In the genomic region with DNA sequence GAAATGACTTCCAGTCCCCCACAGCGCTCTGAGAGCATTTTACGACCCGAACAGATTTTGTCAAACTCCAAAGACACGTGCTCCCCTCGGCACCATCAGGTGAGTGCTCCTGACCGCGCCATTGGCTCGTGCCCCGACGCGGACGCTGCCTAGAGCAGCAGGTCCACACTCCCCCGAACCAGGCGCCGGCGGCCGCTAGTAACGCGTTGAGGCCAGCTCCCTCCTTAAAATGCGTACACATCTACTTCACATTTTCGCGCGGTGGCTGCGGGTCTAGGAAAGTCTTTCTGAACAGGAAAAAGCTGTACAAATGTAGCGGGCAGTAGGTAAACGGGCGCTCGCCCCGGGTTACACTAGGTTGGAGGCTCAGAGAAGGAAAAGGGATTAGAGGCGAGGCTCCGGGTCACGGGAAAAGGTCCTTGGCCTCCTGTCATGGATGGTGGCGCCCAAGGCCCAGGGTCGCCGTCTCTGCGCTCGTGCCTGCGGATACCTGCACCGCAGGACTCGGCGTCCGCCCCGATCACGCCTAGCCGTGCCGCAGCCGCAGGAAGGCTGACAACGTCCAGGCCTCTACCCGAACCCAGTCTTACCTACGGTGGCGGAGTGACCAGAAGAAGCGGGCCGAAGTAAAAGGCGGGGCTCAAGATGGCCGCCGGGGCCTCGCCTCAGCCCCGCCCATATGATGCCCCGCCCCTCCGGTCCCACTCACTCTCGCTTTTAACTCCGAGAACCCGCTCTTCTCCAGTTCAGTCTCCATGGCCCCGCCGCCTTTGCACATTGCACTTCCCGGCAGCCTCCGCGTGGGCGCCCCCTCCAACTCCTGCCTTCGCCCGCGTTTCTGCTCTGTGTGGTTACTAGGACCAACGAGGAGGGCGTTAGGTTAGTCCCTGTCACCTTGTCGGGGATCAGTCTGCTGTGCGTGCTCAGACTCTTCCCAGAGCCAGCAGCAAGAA, we compare ENCODE assay signal across 1 cellular context.
A peak's percentile ranks its signal among the peaks of the same experiment; 100 is the strongest.
TF ChIP-seq lines count a peak whose summit lies in the region.

A gene with protein sequence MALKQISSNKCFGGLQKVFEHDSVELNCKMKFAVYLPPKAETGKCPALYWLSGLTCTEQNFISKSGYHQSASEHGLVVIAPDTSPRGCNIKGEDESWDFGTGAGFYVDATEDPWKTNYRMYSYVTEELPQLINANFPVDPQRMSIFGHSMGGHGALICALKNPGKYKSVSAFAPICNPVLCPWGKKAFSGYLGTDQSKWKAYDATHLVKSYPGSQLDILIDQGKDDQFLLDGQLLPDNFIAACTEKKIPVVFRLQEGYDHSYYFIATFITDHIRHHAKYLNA (minus strand): TSS at position 647 of the 953 bp plus-strand sequence. CDS start 5,748 bp downstream, outside the sequence.

TF ChIP-seq in HEK293, 187 proteins besides CTCF, POLR2A, EP300 and RAD21 (continued from another document):
- TF ChIP-seq, protein P1, sequence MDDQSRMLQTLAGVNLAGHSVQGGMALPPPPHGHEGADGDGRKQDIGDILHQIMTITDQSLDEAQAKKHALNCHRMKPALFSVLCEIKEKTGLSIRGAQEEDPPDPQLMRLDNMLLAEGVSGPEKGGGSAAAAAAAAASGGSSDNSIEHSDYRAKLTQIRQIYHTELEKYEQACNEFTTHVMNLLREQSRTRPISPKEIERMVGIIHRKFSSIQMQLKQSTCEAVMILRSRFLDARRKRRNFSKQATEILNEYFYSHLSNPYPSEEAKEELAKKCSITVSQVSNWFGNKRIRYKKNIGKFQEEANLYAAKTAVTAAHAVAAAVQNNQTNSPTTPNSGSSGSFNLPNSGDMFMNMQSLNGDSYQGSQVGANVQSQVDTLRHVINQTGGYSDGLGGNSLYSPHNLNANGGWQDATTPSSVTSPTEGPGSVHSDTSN (CRISPR knock-in tag; IDR thresholded peaks at IDR 0.05), result 0 out of 2 replicates have a peak, but pooled peaks have one; percentile 26
- peak; percentile 80 for TF ChIP-seq GLI4 (tag by site-specific recombination; IDR thresholded peaks at IDR 0.05)
